8 cellular contexts compared by ENCODE assay signal in the genomic region with DNA sequence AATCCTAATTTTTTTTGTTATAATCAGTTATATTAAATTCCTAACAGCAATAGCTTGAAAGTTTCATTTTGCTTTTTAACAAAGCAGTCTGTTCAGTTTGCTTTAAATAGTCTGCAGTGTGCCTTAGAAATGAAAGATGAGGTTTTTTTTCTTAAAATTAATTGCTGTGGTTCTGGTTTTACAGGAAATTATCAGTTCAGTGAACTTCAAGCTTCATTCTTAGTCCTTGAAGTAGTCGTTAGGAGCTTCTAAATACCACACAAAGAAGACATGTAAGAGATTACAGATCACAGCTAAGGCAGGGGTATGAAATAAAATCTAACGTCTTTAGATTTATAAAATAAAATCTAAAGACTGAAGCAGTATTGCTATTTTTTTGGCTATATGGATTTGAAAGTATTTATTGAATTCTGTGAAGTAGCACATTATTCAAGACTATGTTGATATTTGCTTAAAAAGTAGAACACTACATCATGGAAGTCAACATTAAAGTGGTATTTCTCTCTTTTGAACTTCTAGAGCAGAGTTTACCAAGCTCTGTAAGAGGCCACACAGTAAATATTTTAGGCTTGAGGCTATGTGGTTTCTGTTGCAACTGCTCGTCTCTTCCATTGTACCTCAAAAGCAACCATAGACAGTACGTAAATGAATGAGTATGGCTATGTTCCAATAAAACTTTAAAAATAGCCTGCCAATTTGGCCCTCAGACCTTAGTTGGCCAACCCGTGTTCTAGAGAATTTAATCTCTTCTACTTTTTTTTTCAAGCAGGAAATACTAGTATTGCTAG. TPM values are rescaled to one million over a fixed set of nuclear protein-coding genes. Genes with fewer than 3 reads are reported as not detected.
DNase-seq lines count a peak whose midpoint lies in the region; ATAC-seq and TF ChIP-seq lines count a peak whose summit lies in the region.

No MANE protein-coding gene starts in this region.

- CTCF ChIA-PET in RWPE1 (lab: Yijun Ruan, JAX): interaction anchor here (0.6 kb wide), 1 partner anchor 1179 kb away, joined by 4 read pairs; no protein-coding TSS in a partner anchor

- no peak overlapping the region for H2AFZ ChIP-seq in smooth muscle cell (ENCODE audit: low read depth)

- H3F3A ChIP-seq in smooth muscle cell (ENCODE audit: low read depth): peaks cover 18% of the 10 kb centered on the region

- peak overlapping the region; percentile 2 for H3K9ac ChIP-seq in smooth muscle cell (ENCODE audit: low read depth)

- H3K36me3 ChIP-seq in smooth muscle cell (ENCODE audit: low read depth): no peaks in the 10 kb centered on the region

- no peaks in the 10 kb centered on the region for H3K27me3 ChIP-seq in smooth muscle cell (ENCODE audit: low read depth)

- POLR2A ChIA-PET in RWPE1 (lab: Yijun Ruan, JAX; ENCODE audit: low non-redundant PET): no interaction called here

- peaks cover 27% of the 10 kb centered on the region for H3K79me2 ChIP-seq in smooth muscle cell (ENCODE audit: low read depth)

- peaks cover 20% of the 10 kb centered on the region for H3K4me1 ChIP-seq in smooth muscle cell (ENCODE audit: low read depth)

- peak; percentile 14 for DNase-seq in NCI-H2029 treated with DMSO at 0.1 percent for 48 hours (lab: John Stamatoyannopoulos, UW)
- no peak for DNase-seq in NCI-H2029 (lab: John Stamatoyannopoulos, UW)
- DNase-seq in RWPE1 (ENCODE audit: low spot score): peak; percentile 6
- peak; percentile 89 for DNase-seq in fibroblast of mammary gland (ENCODE audit: low read depth)
- DNase-seq in smooth muscle cell (lab: John Stamatoyannopoulos, UW; ENCODE audit: unreplicated experiment): no peak
- no peak for DNase-seq in effector CD4-positive, alpha-beta T cell
- no peak for DNase-seq in Ammon's horn (ENCODE audit: low spot score)

- 6% methylated on average over 5 of the region's 5 CpGs for WGBS in smooth muscle cell (ENCODE audit: low lambda C conversion rate)

- peaks cover 35% of the 10 kb centered on the region for H4K20me1 ChIP-seq in smooth muscle cell (ENCODE audit: low read depth)

- TF ChIP-seq CTCF in RWPE1 (conservative IDR thresholded peaks at IDR 0.05; ENCODE audit: low read depth): no peak
- TF ChIP-seq CTCF in fibroblast of mammary gland (conservative IDR thresholded peaks at IDR 0.05; ENCODE audit: control insufficient read depth, insufficient read depth, low read depth, low read length): no peak
- TF ChIP-seq CTCF in smooth muscle cell (IDR thresholded peaks at IDR 0.05; ENCODE audit: borderline replicate concordance, insufficient read depth, poor library complexity, severe bottlenecking): no peak

- H3K27ac ChIP-seq in RWPE1 (no peak overlapping the region), smooth muscle cell (ENCODE audit: low read depth) (peak overlapping the region; percentile 83)

- peak overlapping the region; percentile 76 for H3K4me2 ChIP-seq in smooth muscle cell

- ATAC-seq in HG02884 (IDR thresholded peaks at IDR 0.05; ENCODE audit: unreplicated experiment): peak; percentile 66

- no peak overlapping the region for H3K4me3 ChIP-seq in fibroblast of mammary gland (ENCODE audit: control insufficient read depth, low read depth, low read length)
- no peak overlapping the region for H3K4me3 ChIP-seq in smooth muscle cell

- H3K9me3 ChIP-seq in smooth muscle cell (replicated peaks; ENCODE audit: low read depth): no peaks in the 10 kb centered on the region

RNA-seq across cellular contexts. Expression of a gene that starts 7.9 kb away (rescaled TPM):
- 16.1 and 18.4 TPM in 2 replicates for total RNA-seq in smooth muscle cell
- 11.5 and 15.7 TPM in 2 replicates for polyA plus RNA-seq in smooth muscle cell

Comparison
In these comparisons a context has a peak if more than half of its experiments do, and no peak if none do; other contexts are left out.
1. DNase-seq: peak in NCI-H2029 treated with DMSO at 0.1 percent for 48 hours (single experiment), RWPE1 (single experiment) and fibroblast of mammary gland (single experiment); none in NCI-H2029 (single experiment), smooth muscle cell (single experiment), effector CD4-positive, alpha-beta T cell (single experiment) and Ammon's horn (single experiment).